Comparison of ENCODE assay signal across 9 cellular contexts in genomic region chr3:193240436-193240849, GRCh38. TPM values are rescaled to one million over a fixed set of nuclear protein-coding genes. Genes with fewer than 3 reads are reported as not detected.
DNase-seq lines count a peak whose midpoint lies in the region; ATAC-seq, FAIRE-seq and TF ChIP-seq lines count a peak whose summit lies in the region.
"Had no signal": no experiment of that assay in that cellular context is flagged by ENCODE, and none has a peak within 500 bp of the region (broad histone marks: within the 10 kb centered on the region; RNA-seq: fewer than 3 reads in every experiment).

No MANE protein-coding gene starts in this region.

- no peak for FAIRE-seq in small intestine (lab: Jason Lieb, UNC)
- FAIRE-seq: endometrium had no signal

- no peak for TF ChIP-seq CTCF in GM12864 (IDR thresholded peaks at IDR 0.05; ENCODE audit: low read depth, low read length, missing control alignments)
- no peak for TF ChIP-seq CTCF in fibroblast of pulmonary artery (IDR thresholded peaks at IDR 0.05; ENCODE audit: low read length, missing control alignments)
- no peak for TF ChIP-seq CTCF in ovary (IDR thresholded peaks at IDR 0.05)

- H3K4me1 ChIP-seq in SJCRH30 (peaks cover 9% of the 10 kb centered on the region; the same call in 1 of the 2 replicates), ovary (ENCODE audit: insufficient read depth) (no peaks in the 10 kb centered on the region), small intestine (ENCODE audit: control insufficient read depth in 2 of 2, insufficient read depth in 1 of 2, low read depth in 1 of 2, low read length in 1 of 2) (peaks cover 0 to 2% of the 10 kb centered on the region in 2 donors)

- intact Hi-C loops in ovary (cut with DNase I): loop anchor here in 1 of 4 donors (10.0 kb wide), 1 partner anchor 436 kb away; no protein-coding TSS in a partner anchor

- H3K27me3 ChIP-seq in SJCRH30 (no peaks in the 10 kb centered on the region), ovary (no peaks in the 10 kb centered on the region), small intestine (ENCODE audit: control insufficient read depth in 2 of 2, insufficient read depth in 2 of 2, low read length in 2 of 2) (peaks cover 0 to 3% of the 10 kb centered on the region in 2 donors)

- H3K9me3 ChIP-seq in SJCRH30 (replicated peaks) (no peaks in the 10 kb centered on the region), ovary (no peaks in the 10 kb centered on the region), small intestine (ENCODE audit: control insufficient read depth, low read depth) (peaks cover 2% of the 10 kb centered on the region)

- no peak for ATAC-seq in GM21619 (IDR thresholded peaks at IDR 0.05; ENCODE audit: unreplicated experiment)

- peak overlapping the region; percentile 88 for H3K27ac ChIP-seq in SJCRH30
- no peak overlapping the region for H3K27ac ChIP-seq in ovary
- no peak overlapping the region for H3K27ac ChIP-seq in small intestine (ENCODE audit: low read depth in 1 of 2, low read length in 1 of 2)

- H3K36me3 ChIP-seq in SJCRH30 (no peaks in the 10 kb centered on the region), ovary (no peaks in the 10 kb centered on the region), small intestine (ENCODE audit: control insufficient read depth in 2 of 2, insufficient read depth in 2 of 2, low read length in 2 of 2) (no peaks in the 10 kb centered on the region)

- 1 to 2% (median 2%) methylated on average over 9 of the region's 9 CpGs for WGBS in ovary, 3 donors
- WGBS in small intestine, 3 donors: 0 to 6% (median 5%) methylated on average over 8 to 9 of the region's 9 CpGs

- DNase-seq in GM12864 (ENCODE audit: low read depth): no peak
- DNase-seq in SJCRH30: peak; percentile 70 to 74
- no peak for DNase-seq in fibroblast of pulmonary artery (ENCODE audit: low read depth)
- DNase-seq in ovary: no peak
- DNase-seq in small intestine: no peak
- no peak for DNase-seq in pons (ENCODE audit: low spot score)
- DNase-seq in RPMI8226: no peak

- TF ChIP-seq POLR2A in ovary (IDR thresholded peaks at IDR 0.05): no peak

- no peak for TF ChIP-seq EP300 in ovary (IDR thresholded peaks at IDR 0.05)

- H3K4me3 ChIP-seq in GM12864 (ENCODE audit: low read depth, low read length): peak overlapping the region; percentile 2; the same call in 1 of the 2 replicates
- peak overlapping the region; percentile 71 for H3K4me3 ChIP-seq in SJCRH30
- peak overlapping the region; percentile 40 for H3K4me3 ChIP-seq in fibroblast of pulmonary artery (replicated peaks; ENCODE audit: low read depth, low read length)
- H3K4me3 ChIP-seq in ovary: peak overlapping the region; percentile 24
- H3K4me3 ChIP-seq in small intestine (ENCODE audit: low read depth in 1 of 2, low read length in 2 of 2): peak overlapping the region in 1 of 2 donors; percentile 46

RNA-seq across cellular contexts. Expression of gene PLAAT1, which starts 0.6 kb away (rescaled TPM):
- 25.2 and 27.1 TPM in 2 replicates for total RNA-seq in SJCRH30 (2014; rRNA removed; shearing (Covaris generic))
- total RNA-seq in ovary: 1 to 10 TPM in 1 of 7 donors, under 1 TPM in 4, not detected in 2; 0.54 to 1.8 (median 0.72) TPM
- polyA plus RNA-seq in ovary (1 to 10 TPM in 1 of 2 donors, under 1 TPM in 1; 0.18 to 1.9 TPM), small intestine (under 1 TPM in 2 of 3 donors, not detected in 1; 0.12 to 0.81 TPM)

Comparison
In these comparisons a context has a peak if more than half of its experiments do, and no peak if none do; other contexts are left out.
1. DNase-seq: peak in SJCRH30 (2 of 2); none in GM12864 (single experiment), fibroblast of pulmonary artery (single experiment), ovary (0 of 5), small intestine (single experiment), pons (single experiment) and RPMI8226 (single experiment).